Comparison of ENCODE assay signal across 8 cellular contexts in the genomic region with DNA sequence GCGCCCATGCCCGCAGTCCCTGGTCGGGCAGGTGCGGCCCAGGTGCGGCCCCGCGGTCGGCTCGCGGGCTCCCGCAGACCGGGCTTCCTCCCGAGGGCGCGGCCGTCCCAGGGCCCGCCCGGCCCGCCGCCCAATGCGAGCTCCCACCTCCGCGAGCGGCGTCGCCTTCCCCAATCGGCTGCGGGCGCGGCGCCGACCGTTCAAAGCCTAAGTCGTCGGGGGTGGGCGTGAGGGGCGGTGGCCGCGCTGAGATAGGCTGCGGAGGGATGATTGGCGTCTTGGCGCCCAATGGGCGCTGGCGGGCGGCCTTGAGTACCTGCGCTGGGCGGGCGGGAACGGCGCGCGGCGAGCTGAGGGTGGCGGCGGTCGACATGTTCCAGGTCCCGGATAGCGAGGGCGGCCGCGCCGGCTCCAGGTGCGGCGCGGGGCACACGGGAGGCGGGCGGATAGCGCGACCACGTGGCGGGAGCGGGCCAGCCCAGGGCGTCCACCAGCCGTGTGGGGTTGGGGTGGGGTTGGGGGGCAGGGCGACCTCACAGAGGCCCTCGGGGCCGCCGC. TPM values are rescaled to one million over a fixed set of nuclear protein-coding genes. Genes with fewer than 3 reads are reported as not detected.
DNase-seq lines count a peak whose midpoint lies in the region; ATAC-seq and TF ChIP-seq lines count a peak whose summit lies in the region.

JPT2 (plus strand) TSS at position 338 of the 558 bp plus-strand sequence; CDS start at position 372, 34 bp downstream.

- H2AFZ ChIP-seq in PC-9: peak within 1 kb of the TSS; percentile 81

- H3K27me3 ChIP-seq in PC-9 (ENCODE audit: insufficient read depth, low read depth) (no peaks in the 10 kb centered on the region), muscle layer of duodenum (ENCODE audit: low read depth, low read length) (no peaks in the 10 kb centered on the region)

- peak within 1 kb of the TSS; percentile 82 for H3K27ac ChIP-seq in PC-9
- H3K27ac ChIP-seq in muscle layer of duodenum (ENCODE audit: low read length): peak within 1 kb of the TSS; percentile 27

- POLR2A ChIA-PET in PC-9 (lab: Charles Lee; ENCODE audit: unreplicated experiment): interaction anchor here (0.5 to 1.2 kb wide), 13 partner anchors 11 to 1325 kb away, joined by 3 to 22 read pairs (median 4); partner anchors contain the start of genes CHTF18, CRAMP1, IFT140 and MAPK8IP3

- no peaks in the 10 kb centered on the region for H3K9me2 ChIP-seq in PC-9 (ENCODE audit: insufficient read depth)

- H3K9me3 ChIP-seq in PC-9 (ENCODE audit: insufficient read depth, low read depth) (no peaks in the 10 kb centered on the region), muscle layer of duodenum (ENCODE audit: control insufficient read depth in 1 of 2, low read length in 2 of 2) (no peaks in the 10 kb centered on the region)

- H3K4me1 ChIP-seq in PC-9 (replicated peaks; ENCODE audit: insufficient read depth) (peaks cover 27% of the 10 kb centered on the region), muscle layer of duodenum (ENCODE audit: control insufficient read depth in 1 of 2, insufficient read depth in 2 of 2, low read length in 2 of 2) (peaks cover 5 to 7% of the 10 kb centered on the region in 2 donors)

- intact Hi-C loops in PC-9 (cut with micrococcal nuclease; ENCODE audit: unreplicated experiment): loop anchor here (1.0 to 5.0 kb wide), 4 partner anchors 11 to 94 kb away; partner anchors contain the start of genes EME2, MRPS34 and NME3

- peak; percentile 96 for DNase-seq in DMS153 (lab: John Stamatoyannopoulos, UW)
- DNase-seq in KBM-7: peak; percentile 97
- DNase-seq in PC-9: peak; percentile 90 to 99
- DNase-seq in activated T-cell treated with anti-CD3 and anti-CD28 coated beads, Interleukin-2, amount 50 U/mL, for 1 hour: peak; percentile 94
- peak; percentile 92 for DNase-seq in stimulated activated CD8-positive, alpha-beta memory T cell treated with anti-CD3 and anti-CD28 coated beads, Interleukin-7, amount 100 ng/mL, for 24 hours (ENCODE audit: low read depth)

- in situ Hi-C loops in KBM-7 (cut with MboI; ENCODE audit: low pct_unique_long_range_greater_than_20kb, low sequenced_read_pairs): no loop called here

- TF ChIP-seq CTCF in PC-9 (conservative IDR thresholded peaks at IDR 0.05): no peak

- H3F3A ChIP-seq in PC-9 (ENCODE audit: insufficient read depth, low read depth): peaks cover 15% of the 10 kb centered on the region

- H3K36me3 ChIP-seq in PC-9 (ENCODE audit: low read depth) (peaks cover 7% of the 10 kb centered on the region; the same call in 1 of the 2 replicates), muscle layer of duodenum (ENCODE audit: control insufficient read depth in 1 of 2, insufficient read depth in 2 of 2, low read length in 2 of 2) (peaks cover 12 to 28% of the 10 kb centered on the region in 2 donors)

- peak within 1 kb of the TSS; percentile 100 for H3K4me2 ChIP-seq in PC-9

- H3K4me3 ChIP-seq in PC-9: peak within 1 kb of the TSS; percentile 98
- H3K4me3 ChIP-seq in muscle layer of duodenum (ENCODE audit: low read depth in 1 of 2, low read length in 2 of 2): peak within 1 kb of the TSS; percentile 78 to 82

- ATAC-seq in GM21619 (IDR thresholded peaks at IDR 0.05; ENCODE audit: unreplicated experiment): peak; percentile 94
- ATAC-seq in esophagus mucosa: peak; percentile 97

- H4K20me1 ChIP-seq in PC-9 (ENCODE audit: insufficient read depth): no peaks in the 10 kb centered on the region

- CTCF ChIA-PET in PC-9 (lab: Charles Lee): interaction anchor here (0.6 to 0.8 kb wide), 4 partner anchors 28 to 102 kb away, joined by 4 to 6 read pairs (median 5); no protein-coding TSS in a partner anchor

- peaks cover 47% of the 10 kb centered on the region for H3K79me2 ChIP-seq in PC-9 (ENCODE audit: low read depth)

- no TSS peak for BruUV-seq in PC-9 (replicated peaks; lab: Mats Ljungman, UMichigan)

RNA-seq across cellular contexts. Expression of gene JPT2, which starts in this region (rescaled TPM):
- total RNA-seq in PC-9 (2021) (199 and 244 TPM in 2 replicates), esophagus mucosa (79.3 TPM)

Comparison
In these comparisons a context has a peak if more than half of its experiments do, and no peak if none do; other contexts are left out.
1. Peak in every context shown above with its lines: DNase-seq, ATAC-seq, H3K4me3 ChIP-seq and H3K27ac ChIP-seq.